9 cellular contexts compared by ENCODE assay signal in genomic region chr5:68187268-68188055, GRCh38. TPM values are rescaled to one million over a fixed set of nuclear protein-coding genes. Genes with fewer than 3 reads are reported as not detected.
A peak's percentile ranks its signal among the peaks of the same experiment; 100 is the strongest.
DNase-seq lines count a peak whose midpoint lies in the region; ATAC-seq and TF ChIP-seq lines count a peak whose summit lies in the region.
"Had no signal": no experiment of that assay in that cellular context is flagged by ENCODE, and none has a peak within 500 bp of the region (broad histone marks: within the 10 kb centered on the region; RNA-seq: fewer than 3 reads in every experiment).

No MANE protein-coding gene starts in this region.

- H3K27me3 ChIP-seq in HUES6 (ENCODE audit: control insufficient read depth, insufficient read depth, low read length): no peaks in the 10 kb centered on the region

- no peak overlapping the region for H3K4me3 Mint-ChIP-seq in activated T-cell treated with anti-CD3 and anti-CD28 coated beads, Interleukin-2, amount 50 U/mL, for 24 hours

- DNase-seq in iris pigment epithelial cell (ENCODE audit: low read depth): peak; percentile 55
- DNase-seq in retinal pigment epithelial cell (ENCODE audit: low read depth): no peak
- no peak for DNase-seq in NCI-H82 (lab: John Stamatoyannopoulos, UW)
- no peak for DNase-seq in activated T-cell treated with anti-CD3 and anti-CD28 coated beads, Interleukin-2, amount 50 U/mL, for 24 hours
- DNase-seq in omental fat pad (ENCODE audit: low spot score): no peak
- DNase-seq: DND-41 had no signal

- H3K9ac ChIP-seq in HUES6 (ENCODE audit: low read length): peak overlapping the region; percentile 83

- no peaks in the 10 kb centered on the region for H3K36me3 Mint-ChIP-seq in activated T-cell treated with anti-CD3 and anti-CD28 coated beads, Interleukin-2, amount 50 U/mL, for 24 hours (ENCODE audit: low read depth)

- H3K27ac ChIP-seq in HUES6 (ENCODE audit: low read depth, low read length) (peak overlapping the region; percentile 91), cingulate gyrus (ENCODE audit: low read depth, low read length) (peak overlapping the region; percentile 80)

- H3K4me1 Mint-ChIP-seq in activated T-cell treated with anti-CD3 and anti-CD28 coated beads, Interleukin-2, amount 50 U/mL, for 24 hours (ENCODE audit: low read depth): no peaks in the 10 kb centered on the region

- peak overlapping the region; percentile 59 for H3K4me3 ChIP-seq in HUES6 (ENCODE audit: low read depth, low read length)
- peak overlapping the region; percentile 35 for H3K4me3 ChIP-seq in retinal pigment epithelial cell (ENCODE audit: low read length)

- no peaks in the 10 kb centered on the region for H3K27me3 Mint-ChIP-seq in activated T-cell treated with anti-CD3 and anti-CD28 coated beads, Interleukin-2, amount 50 U/mL, for 24 hours

- H3K4me1 ChIP-seq in HUES6 (ENCODE audit: control insufficient read depth, insufficient read depth, low read length): peaks cover 45% of the 10 kb centered on the region

- no peaks in the 10 kb centered on the region for H3K9me3 Mint-ChIP-seq in activated T-cell treated with anti-CD3 and anti-CD28 coated beads, Interleukin-2, amount 50 U/mL, for 24 hours

- H3K36me3 ChIP-seq in HUES6 (ENCODE audit: control insufficient read depth, insufficient read depth, low read length): no peaks in the 10 kb centered on the region

- no peaks in the 10 kb centered on the region; the same call in 1 of the 2 replicates for H3K9me3 ChIP-seq in HUES6 (ENCODE audit: control insufficient read depth, insufficient read depth, low read depth, low read length)

- H3K27ac Mint-ChIP-seq in activated T-cell treated with anti-CD3 and anti-CD28 coated beads, Interleukin-2, amount 50 U/mL, for 24 hours: no peak overlapping the region

- no peak for TF ChIP-seq CTCF in retinal pigment epithelial cell (conservative IDR thresholded peaks at IDR 0.05; ENCODE audit: low read depth, low read length)
- no peak for TF ChIP-seq CTCF in omental fat pad (IDR thresholded peaks at IDR 0.05)

- ATAC-seq in GM18868 (IDR thresholded peaks at IDR 0.05; ENCODE audit: unreplicated experiment) (no peak), omental fat pad (ENCODE audit: low FRiP score) (no peak)

RNA-seq across cellular contexts. Expression of gene PIK3R1, which starts 28.1 kb away (rescaled TPM):
- total RNA-seq in omental fat pad: 100 to 1,000 TPM in 3 of 4 donors, 10 to 100 TPM in 1; 90.5 to 188 (median 148) TPM
